Comparison of ENCODE assay signal across 9 cellular contexts in the genomic region with DNA sequence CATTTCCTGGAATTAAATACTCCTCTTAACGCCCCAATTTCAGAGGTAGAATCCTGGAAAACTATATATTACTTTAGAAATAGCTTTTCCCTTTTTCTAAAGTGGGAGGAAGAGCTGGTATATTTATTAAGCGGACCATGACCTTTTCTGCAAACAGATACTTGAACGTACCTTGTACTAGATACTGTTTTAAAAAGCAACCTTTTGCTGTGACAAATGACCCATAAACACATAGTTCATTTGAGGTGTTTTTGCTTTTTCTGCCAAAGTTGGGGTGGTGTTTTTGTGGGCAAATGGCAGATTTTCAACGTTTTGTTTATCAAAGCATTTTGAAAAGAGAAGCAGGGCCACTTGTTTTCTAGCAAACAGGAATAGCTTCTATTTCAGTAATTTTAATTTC. TPM values are rescaled to one million over a fixed set of nuclear protein-coding genes. Genes with fewer than 3 reads are reported as not detected.
DNase-seq lines count a peak whose midpoint lies in the region; ATAC-seq and TF ChIP-seq lines count a peak whose summit lies in the region.
"Had no signal": no experiment of that assay in that cellular context is flagged by ENCODE, and none has a peak within 500 bp of the region (broad histone marks: within the 10 kb centered on the region; RNA-seq: fewer than 3 reads in every experiment).

No MANE protein-coding gene starts in this region.

- no peaks in the 10 kb centered on the region for H3K9me3 Mint-ChIP-seq in activated T-cell treated with anti-CD3 and anti-CD28 coated beads, Interleukin-2, amount 50 U/mL, for 4 hours
- no peaks in the 10 kb centered on the region for H3K9me3 Mint-ChIP-seq in activated naive CD8-positive, alpha-beta T cell (ENCODE audit: low read depth)

- TF ChIP-seq CTCF in liver (IDR thresholded peaks at IDR 0.05; ENCODE audit: low read depth, low read length, missing input control), result no peak
- no peak for TF ChIP-seq CTCF in thoracic aorta (IDR thresholded peaks at IDR 0.05)

- H3K27me3 Mint-ChIP-seq in activated T-cell treated with anti-CD3 and anti-CD28 coated beads, Interleukin-2, amount 50 U/mL, for 4 hours (ENCODE audit: low read depth), result no peaks in the 10 kb centered on the region
- no peaks in the 10 kb centered on the region for H3K27me3 Mint-ChIP-seq in activated naive CD8-positive, alpha-beta T cell

- peak overlapping the region; percentile 40 to 99 for H3K9ac ChIP-seq in liver (ENCODE audit: low read depth in 1 of 2, low read length in 2 of 2)

- H3K27ac Mint-ChIP-seq in activated naive CD8-positive, alpha-beta T cell, result peak overlapping the region; percentile 96

- no peaks in the 10 kb centered on the region for H3K27me3 ChIP-seq in liver (ENCODE audit: control insufficient read depth in 4 of 4, insufficient read depth in 4 of 4, low read length in 3 of 4)
- H3K27me3 ChIP-seq in thoracic aorta (replicated peaks; ENCODE audit: insufficient read depth), result no peaks in the 10 kb centered on the region

- H3K4me3 ChIP-seq in liver (ENCODE audit: low read depth in 1 of 3, low read length in 3 of 3), result peak overlapping the region; percentile 12 to 90 (median 76)
- H3K4me3 ChIP-seq in thoracic aorta, result peak overlapping the region; percentile 96

- TF ChIP-seq RAD21 in liver (IDR thresholded peaks at IDR 0.05), result peak; percentile 8 to 24

- peaks cover 11% of the 10 kb centered on the region for H3K36me3 Mint-ChIP-seq in activated T-cell treated with anti-CD3 and anti-CD28 coated beads, Interleukin-2, amount 50 U/mL, for 4 hours (ENCODE audit: insufficient read depth)
- peaks cover 5% of the 10 kb centered on the region for H3K36me3 Mint-ChIP-seq in activated naive CD8-positive, alpha-beta T cell

- H3K27ac ChIP-seq in liver (ENCODE audit: low read depth in 1 of 2, low read length in 2 of 2) (peak overlapping the region; percentile 82 to 99), thoracic aorta (no peak overlapping the region)

- H3K4me1 ChIP-seq in liver (ENCODE audit: control insufficient read depth in 4 of 4, insufficient read depth in 4 of 4, low read length in 3 of 4), result peaks cover 5 to 30% (median 23%) of the 10 kb centered on the region in 4 donors
- peaks cover 18 to 21% of the 10 kb centered on the region in 2 donors for H3K4me1 ChIP-seq in thoracic aorta (ENCODE audit: control insufficient read depth in 1 of 2, low read depth in 2 of 2)

- no peak for DNase-seq in activated T-cell treated with anti-CD3 and anti-CD28 coated beads, Interleukin-2, amount 50 U/mL, for 4 hours
- DNase-seq in activated T-cell treated with anti-CD3 and anti-CD28 coated beads for 4 hours, result no peak
- no peak for DNase-seq in thoracic aorta (ENCODE audit: low spot score)
- DNase-seq in HuH-7 (ENCODE audit: low spot score), result no peak

- H3K36me3 ChIP-seq in liver (ENCODE audit: control insufficient read depth in 4 of 4, insufficient read depth in 3 of 4, low read depth in 1 of 4, low read length in 3 of 4) (peaks cover 0 to 11% (median 0%) of the 10 kb centered on the region in 4 donors), thoracic aorta (peaks cover 3% of the 10 kb centered on the region)

- 10% methylated on average over 4 of the region's 4 CpGs for WGBS in liver

- peaks cover 35% of the 10 kb centered on the region for H3K4me1 Mint-ChIP-seq in activated T-cell treated with anti-CD3 and anti-CD28 coated beads, Interleukin-2, amount 50 U/mL, for 4 hours (ENCODE audit: low read depth)
- H3K4me1 Mint-ChIP-seq in activated naive CD8-positive, alpha-beta T cell (ENCODE audit: low read depth), result peaks cover 40% of the 10 kb centered on the region

- H3K4me3 Mint-ChIP-seq in activated T-cell treated with anti-CD3 and anti-CD28 coated beads, Interleukin-2, amount 50 U/mL, for 4 hours, result peak overlapping the region; percentile 94
- H3K4me3 Mint-ChIP-seq in activated naive CD8-positive, alpha-beta T cell, result peak overlapping the region; percentile 96

- H3K9me3 ChIP-seq in liver (ENCODE audit: control insufficient read depth in 4 of 4, low read length in 3 of 4) (no peaks in the 10 kb centered on the region), thoracic aorta (no peaks in the 10 kb centered on the region)

- ATAC-seq in activated T-cell treated with anti-CD3 and anti-CD28 coated beads, Interleukin-2, amount 50 U/mL, for 4 hours, result no peak
- ATAC-seq in thoracic aorta (ENCODE audit: insufficient number of reproducible peaks, low FRiP score, low read depth) (no peak), GM21447 (IDR thresholded peaks at IDR 0.05; ENCODE audit: unreplicated experiment) (no peak), GM19035 (IDR thresholded peaks at IDR 0.05; ENCODE audit: unreplicated experiment) (no peak)

TF ChIP-seq in liver, 16 proteins besides CTCF, POLR2A, EP300 and RAD21:
- TF ChIP-seq, protein P1, sequence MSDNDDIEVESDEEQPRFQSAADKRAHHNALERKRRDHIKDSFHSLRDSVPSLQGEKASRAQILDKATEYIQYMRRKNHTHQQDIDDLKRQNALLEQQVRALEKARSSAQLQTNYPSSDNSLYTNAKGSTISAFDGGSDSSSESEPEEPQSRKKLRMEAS (IDR thresholded peaks at IDR 0.05), result peak; percentile 32
- no peak for TF ChIP-seq TAF1 (conservative IDR thresholded peaks at IDR 0.05)
- TF ChIP-seq FOXA1 (IDR thresholded peaks at IDR 0.05), result no peak
- TF ChIP-seq GABPA (IDR thresholded peaks at IDR 0.05 in 1 of 2, conservative IDR thresholded peaks at IDR 0.05 in 1 of 2), result peak in 1 of 2 donors; percentile 23
- peak; percentile 76 for TF ChIP-seq SP1 (IDR thresholded peaks at IDR 0.05)
- peak; percentile 93 for TF ChIP-seq RXRA (IDR thresholded peaks at IDR 0.05)
- no peak for TF ChIP-seq FOXA2 (IDR thresholded peaks at IDR 0.05)
- TF ChIP-seq HNF4A (conservative IDR thresholded peaks at IDR 0.05), result peak; percentile 87 to 89
- peak; percentile 54 for TF ChIP-seq HNF4G (IDR thresholded peaks at IDR 0.05)
- TF ChIP-seq, protein P2, sequence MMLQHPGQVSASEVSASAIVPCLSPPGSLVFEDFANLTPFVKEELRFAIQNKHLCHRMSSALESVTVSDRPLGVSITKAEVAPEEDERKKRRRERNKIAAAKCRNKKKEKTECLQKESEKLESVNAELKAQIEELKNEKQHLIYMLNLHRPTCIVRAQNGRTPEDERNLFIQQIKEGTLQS (IDR thresholded peaks at IDR 0.05), result no peak
- no peak for TF ChIP-seq EGR1 (IDR thresholded peaks at IDR 0.05; ENCODE audit: low read depth in 2 of 2)
- peak; percentile 41 for TF ChIP-seq NR2F2 (IDR thresholded peaks at IDR 0.05)
- TF ChIP-seq ZBTB33 (IDR thresholded peaks at IDR 0.05), result no peak
- no peak for TF ChIP-seq REST (IDR thresholded peaks at IDR 0.05)
- TF ChIP-seq JUND (IDR thresholded peaks at IDR 0.05), result no peak
- TF ChIP-seq YY1 (IDR thresholded peaks at IDR 0.05), result peak; percentile 70

RNA-seq across cellular contexts. Expression of gene FBXO7, which starts 2.2 kb away (rescaled TPM):
- total RNA-seq in activated T-cell treated with anti-CD3 and anti-CD28 coated beads, Interleukin-2, amount 50 U/mL, for 4 hours, result 10 to 100 TPM; 69.4 to 78.2 (median 77.4) TPM
- total RNA-seq in liver (100 to 1,000 TPM in 1 of 2 donors, 10 to 100 TPM in 1; 54.6 to 179 TPM), thoracic aorta (10 to 100 TPM; 75.7 to 81.3 TPM)
- polyA plus RNA-seq in liver, result 10 to 100 TPM; 37.9 to 47.0 TPM

RNA-seq across cellular contexts. Expression of gene BPIFC, which starts 12.6 kb away (rescaled TPM):
- total RNA-seq in activated T-cell treated with anti-CD3 and anti-CD28 coated beads, Interleukin-2, amount 50 U/mL, for 4 hours, result not detected
- total RNA-seq in liver, result not detected
- polyA plus RNA-seq in liver, result not detected
- not detected for total RNA-seq in thoracic aorta
- total RNA-seq: SK-MEL-5 had no signal

Comparison
In these comparisons a context has a peak if more than half of its experiments do, and no peak if none do; other contexts are left out.
1. H3K27ac ChIP-seq: peak in liver (2 of 2); none in thoracic aorta (0 of 2).